8 cellular contexts compared by ENCODE assay signal in the genomic region with DNA sequence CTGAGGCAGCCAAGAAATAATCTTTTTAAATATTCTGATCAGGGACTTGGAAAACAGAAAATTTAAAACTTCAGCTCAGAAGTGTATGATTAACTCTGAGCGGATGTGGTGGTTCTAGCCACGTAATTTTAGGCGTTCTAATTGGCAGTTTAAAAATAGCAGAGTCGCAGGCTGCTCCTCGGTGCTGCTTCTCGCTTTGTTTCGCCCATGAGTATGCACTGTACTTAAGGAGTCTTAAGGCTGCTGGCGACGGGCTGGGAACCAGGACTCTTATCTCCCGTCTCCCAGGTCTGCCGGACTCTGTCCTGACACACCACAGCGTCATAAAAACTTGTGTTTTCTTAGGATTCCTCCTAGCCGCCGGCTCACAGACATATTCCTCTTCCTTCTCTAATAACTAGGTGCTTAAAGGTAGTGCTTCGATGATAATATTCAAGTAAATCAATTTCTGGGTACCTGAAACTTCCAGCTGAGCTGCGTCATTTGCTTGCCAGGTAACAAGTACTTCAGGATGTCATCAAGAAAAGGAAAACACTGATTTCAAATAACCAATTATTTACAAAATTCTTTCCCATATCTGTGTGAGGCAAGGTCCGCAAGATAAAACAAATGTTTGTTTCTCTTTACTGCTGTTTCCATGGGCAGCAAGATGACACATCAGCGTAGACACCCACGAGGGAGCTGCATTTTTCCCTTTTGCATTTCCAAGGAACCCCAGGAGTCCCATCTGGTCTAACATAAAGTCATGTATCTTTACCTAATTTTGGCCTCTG.
DNase-seq lines count a peak whose midpoint lies in the region; ATAC-seq and TF ChIP-seq lines count a peak whose summit lies in the region.

No MANE protein-coding gene starts in this region.

- TF ChIP-seq CTCF in coronary artery (IDR thresholded peaks at IDR 0.05): no peak

- WGBS in aorta, 2 donors: 11 to 15% methylated on average over 19 of the region's 19 CpGs

- H3K4me1 ChIP-seq in aorta (ENCODE audit: control insufficient read depth in 1 of 2, insufficient read depth in 2 of 2, low read length in 2 of 2): peaks cover 0 to 1% of the 10 kb centered on the region in 2 donors

- intact Hi-C loops in aorta (cut with DNase I): no loop called here

- ATAC-seq in HG02973 (IDR thresholded peaks at IDR 0.05; ENCODE audit: unreplicated experiment) (peak; percentile 80), aorta (ENCODE audit: low FRiP score) (peak; percentile 78)

- DNase-seq in activated effector memory CD4-positive, alpha-beta T cell treated with anti-CD3 and anti-CD28 coated beads, Interleukin-2, amount 50 U/mL, for 16 hours: peak; percentile 63
- no peak for DNase-seq in activated effector memory CD4-positive, alpha-beta T cell treated with Interleukin-2 at 50 U/mL for 16 hours
- DNase-seq in RPMI7951 (ENCODE audit: low read depth) (peak; percentile 69), coronary artery (ENCODE audit: low spot score) (no peak), mucosa of gallbladder (ENCODE audit: low spot score) (peak; percentile 34), aorta (peak in 1 of 2 donors; percentile 44), globus pallidus (ENCODE audit: low spot score) (no peak)

- no peaks in the 10 kb centered on the region for H3K36me3 ChIP-seq in aorta (ENCODE audit: control insufficient read depth in 1 of 2, insufficient read depth in 2 of 2, low read length in 1 of 2)

- no peaks in the 10 kb centered on the region for H3K9me3 ChIP-seq in aorta (ENCODE audit: control insufficient read depth, low read length)

- H3K27ac ChIP-seq in coronary artery (peak overlapping the region; percentile 44 to 59), aorta (ENCODE audit: low read depth in 1 of 2, low read length in 2 of 2) (no peak overlapping the region)

- H3K27me3 ChIP-seq in aorta (ENCODE audit: control insufficient read depth in 1 of 2, insufficient read depth in 2 of 2, low read length in 1 of 2): no peaks in the 10 kb centered on the region

- peak overlapping the region; percentile 54 for H3K4me3 ChIP-seq in coronary artery
- no peak overlapping the region for H3K4me3 ChIP-seq in aorta (ENCODE audit: low read length in 2 of 2)

Comparison
In these comparisons a context has a peak if more than half of its experiments do, and no peak if none do; other contexts are left out.
1. DNase-seq: peak in activated effector memory CD4-positive, alpha-beta T cell treated with anti-CD3 and anti-CD28 coated beads, Interleukin-2, amount 50 U/mL, for 16 hours (single experiment), RPMI7951 (single experiment) and mucosa of gallbladder (single experiment); none in activated effector memory CD4-positive, alpha-beta T cell treated with Interleukin-2 at 50 U/mL for 16 hours (single experiment), coronary artery (single experiment) and globus pallidus (single experiment).
2. H3K27ac ChIP-seq: peak in coronary artery (2 of 2); none in aorta (0 of 2).